Comparison of ENCODE assay signal across 8 cellular contexts in genomic region chr9:135990468-135991429, GRCh38. TPM values are rescaled to one million over a fixed set of nuclear protein-coding genes. Genes with fewer than 3 reads are reported as not detected.
DNase-seq lines count a peak whose midpoint lies in the region; ATAC-seq lines count a peak whose summit lies in the region.

No MANE protein-coding gene starts in this region.

- ATAC-seq in esophagus mucosa (peak; percentile 45), HG02973 (IDR thresholded peaks at IDR 0.05; ENCODE audit: unreplicated experiment) (no peak), HG02610 (IDR thresholded peaks at IDR 0.05; ENCODE audit: unreplicated experiment) (no peak)

- DNase-seq in GM03348 (ENCODE audit: low spot score), result peak; percentile 46
- peak; percentile 30 for DNase-seq in NCI-H2029 treated with DMSO at 0.1 percent for 48 hours (lab: John Stamatoyannopoulos, UW)
- DNase-seq in activated CD8-positive, alpha-beta memory T cell treated with anti-CD3 and anti-CD28 coated beads, Interleukin-2, amount 50 U/mL, for 4 hours, result peak; percentile 41
- DNase-seq in pons (ENCODE audit: low spot score), result peak; percentile 29
- DNase-seq in islet precursor cell, result no peak

RNA-seq across cellular contexts. Expression of gene UBAC1, which starts 29.6 kb away (rescaled TPM):
- 42.6 TPM for total RNA-seq in esophagus mucosa
